Comparison of ENCODE assay signal across 8 cellular contexts in the genomic region with DNA sequence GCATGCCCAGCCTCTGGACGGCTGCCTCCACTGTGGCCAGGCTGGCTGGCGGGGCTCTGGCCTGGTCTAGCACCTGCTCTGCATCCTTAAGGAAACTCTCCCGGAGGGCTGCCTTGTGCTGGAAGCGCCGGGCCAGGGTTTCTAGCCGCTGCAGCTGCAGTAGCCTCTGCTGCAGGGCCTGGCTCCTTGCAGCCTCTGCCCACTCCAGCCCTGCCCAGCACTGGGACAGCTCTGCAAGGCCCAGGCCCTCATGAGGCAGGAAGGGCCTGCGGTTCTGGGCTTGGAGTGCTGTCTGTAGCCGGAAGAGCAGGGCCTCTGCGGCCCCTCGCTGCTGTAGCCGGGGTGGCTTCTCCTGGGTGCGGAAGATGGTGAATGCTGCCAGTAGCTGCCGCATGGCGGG. TPM values are rescaled to one million over a fixed set of nuclear protein-coding genes. Genes with fewer than 3 reads are reported as not detected.
"Had no signal": no experiment of that assay in that cellular context is flagged by ENCODE, and none has a peak within 500 bp of the region (broad histone marks: within the 10 kb centered on the region; RNA-seq: fewer than 3 reads in every experiment).

No MANE protein-coding gene starts in this region.

- H3K9me3 ChIP-seq: HAP-1 had no signal

- H3K36me3 ChIP-seq: HAP-1 had no signal

- H3K27ac Mint-ChIP-seq: HFFc6 had no signal

- H3K27ac ChIP-seq: GM23248, HL-60 had no signal

- H3K4me3 Mint-ChIP-seq: HFFc6 had no signal

- H2AFZ ChIP-seq: GM23248 had no signal

- H3K9ac ChIP-seq: GM23248 had no signal

- H3K4me1 ChIP-seq: HAP-1 had no signal

- H3K9me3 Mint-ChIP-seq: HFFc6 had no signal

- H3K4me3 ChIP-seq: GM23248, HAP-1, K562 had no signal

- DNase-seq: GM23248, GOT3, H7, HFFc6 had no signal

RNA-seq across cellular contexts. Expression of a gene that starts 8.0 kb away (rescaled TPM):
- total RNA-seq: H4 had no signal
